8 cellular contexts compared by ENCODE assay signal in the genomic region with DNA sequence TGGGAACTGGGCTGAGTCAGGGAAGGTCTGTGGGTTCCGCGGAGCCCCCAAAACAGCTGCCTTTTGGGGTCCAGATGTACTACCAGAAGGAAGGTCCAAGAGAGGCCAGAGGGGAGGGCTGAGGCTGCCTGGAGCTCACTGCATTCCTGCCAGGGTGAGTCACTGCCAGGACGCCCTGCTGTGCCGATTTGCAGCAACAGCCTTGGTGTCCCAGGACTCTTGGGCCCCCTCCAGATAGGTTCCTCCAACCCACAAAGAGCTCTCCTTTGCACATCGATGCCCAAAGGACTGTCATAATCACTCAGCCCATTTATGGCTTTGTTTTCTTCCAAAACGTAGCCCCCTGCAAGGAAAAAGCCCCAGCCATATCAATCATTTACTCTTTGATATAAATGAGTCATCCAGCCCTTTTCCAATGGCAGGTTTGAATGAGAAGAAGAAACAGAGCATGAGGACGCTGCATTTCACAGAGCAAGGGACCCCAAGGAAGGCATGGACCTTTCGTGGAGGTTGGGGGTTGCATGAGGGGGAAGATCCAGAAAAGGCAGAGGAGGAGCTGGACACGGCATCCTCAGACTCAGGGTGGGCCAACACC. TPM values are rescaled to one million over a fixed set of nuclear protein-coding genes. Genes with fewer than 3 reads are reported as not detected.
DNase-seq lines count a peak whose midpoint lies in the region; TF ChIP-seq lines count a peak whose summit lies in the region.

No MANE protein-coding gene starts in this region.

- TF ChIP-seq CTCF in AG10803 (conservative IDR thresholded peaks at IDR 0.05; ENCODE audit: low read length) (0 out of 2 replicates have a peak, but pooled peaks have one; percentile 1), GM10248 (IDR thresholded peaks at IDR 0.05; ENCODE audit: control extremely low read depth, extremely low read depth, low read depth, missing control alignments) (no peak)

- no peak overlapping the region for H3K23ac ChIP-seq in mesendoderm (ENCODE audit: low read length)

- no peak overlapping the region for H3K27ac ChIP-seq in mesendoderm (ENCODE audit: low read depth, low read length)

- H4K5ac ChIP-seq in mesendoderm (ENCODE audit: low read length): no peak overlapping the region

- DNase-seq in AG10803 (ENCODE audit: low read depth) (peak; percentile 84), M059J (ENCODE audit: low read depth) (peak; percentile 90), dedifferentiated amniotic fluid mesenchymal stem cell (ENCODE audit: extremely low spot score) (peak; percentile 40), mesendoderm (peak; percentile 89), HUDEP-2 (lab: John Stamatoyannopoulos, UW; ENCODE audit: unreplicated experiment in 76 of 76) (no peak), GM10248 (ENCODE audit: extremely low spot score) (no peak), inferior parietal cortex (ENCODE audit: extremely low spot score) (no peak)
- DNase-seq in stimulated activated CD4-positive, alpha-beta T cell treated with anti-CD3 and anti-CD28 coated beads, Interleukin-2, amount 100 ng/mL, for 48 hours: no peak

- H2BK15ac ChIP-seq in mesendoderm (replicated peaks; ENCODE audit: low read depth): no peak overlapping the region

- H3K4me3 ChIP-seq in AG10803 (ENCODE audit: low read length): no peak overlapping the region
- H3K4me3 ChIP-seq in mesendoderm (ENCODE audit: low read length): no peak overlapping the region

- H3K9ac ChIP-seq in mesendoderm (ENCODE audit: low read length): no peak overlapping the region

- H2BK120ac ChIP-seq in mesendoderm (ENCODE audit: low read depth, low read length): no peak overlapping the region

- no peaks in the 10 kb centered on the region for H3K79me1 ChIP-seq in mesendoderm (ENCODE audit: low read length)

- WGBS in mesendoderm (ENCODE audit: extremely low coverage, insufficient coverage, low lambda C conversion rate): no CpG with 5 or more reads among the region's 9 CpGs

- no peak overlapping the region for H4K8ac ChIP-seq in mesendoderm (ENCODE audit: low read depth, low read length)

- CTCF ChIA-PET in GM10248 (lab: Yijun Ruan, JAX): no interaction called here

- H2BK5ac ChIP-seq in mesendoderm (ENCODE audit: low read length): no peak overlapping the region

- no peaks in the 10 kb centered on the region for H3K79me2 ChIP-seq in mesendoderm (ENCODE audit: control insufficient read depth, insufficient read depth, low read length)

- no peak overlapping the region for H3K18ac ChIP-seq in mesendoderm (ENCODE audit: low read length)

- no peaks in the 10 kb centered on the region for H3K27me3 ChIP-seq in mesendoderm (ENCODE audit: insufficient read depth, low read length, poor library complexity)

- H3K4me1 ChIP-seq in mesendoderm (ENCODE audit: control insufficient read depth, low read depth, low read length): peaks cover 7% of the 10 kb centered on the region

- H3K56ac ChIP-seq in mesendoderm (ENCODE audit: low read length): peak overlapping the region; percentile 30

- H2AK5ac ChIP-seq in mesendoderm (ENCODE audit: low read length): no peak overlapping the region

- POLR2A ChIA-PET in GM10248 (lab: Yijun Ruan, JAX): no interaction called here

- H3K4ac ChIP-seq in mesendoderm (ENCODE audit: low read depth, low read length): no peak overlapping the region

- no peaks in the 10 kb centered on the region for H3K36me3 ChIP-seq in mesendoderm (ENCODE audit: control insufficient read depth, insufficient read depth, low read length)

- H3K4me2 ChIP-seq in mesendoderm (ENCODE audit: low read length): no peak overlapping the region

RNA-seq across cellular contexts. Expression of a gene that starts 32.2 kb away (rescaled TPM):
- 5.7 and 15.6 TPM in 2 replicates for total RNA-seq in M059J (2014; rRNA removed; shearing (Covaris generic))
- polyA plus RNA-seq in mesendoderm (2013, experiment 1 of 2): 14.4 TPM
- 14.6 TPM for polyA plus RNA-seq in mesendoderm (2013, experiment 2 of 2)

Comparison
In these comparisons a context has a peak if more than half of its experiments do, and no peak if none do; other contexts are left out.
1. DNase-seq: peak in AG10803 (single experiment), M059J (single experiment), dedifferentiated amniotic fluid mesenchymal stem cell (single experiment) and mesendoderm (single experiment); none in HUDEP-2 (0 of 76), stimulated activated CD4-positive, alpha-beta T cell treated with anti-CD3 and anti-CD28 coated beads, Interleukin-2, amount 100 ng/mL, for 48 hours (0 of 2), GM10248 (single experiment) and inferior parietal cortex (single experiment).